In genomic region chr1:237393632-237394031, GRCh38 we compare ENCODE assay signal across 28 cellular contexts.
"Had no signal": no experiment of that assay in that cellular context is flagged by ENCODE, and none has a peak within 500 bp of the region (broad histone marks: within the 10 kb centered on the region; RNA-seq: fewer than 3 reads in every experiment).

No MANE protein-coding gene starts in this region.

- H3K27me3 ChIP-seq: MG63, SJCRH30 had no signal

- H3K4me3 ChIP-seq: MG63, PC-9, SJCRH30, SK-N-MC had no signal

- H3K9me3 ChIP-seq: MG63, SJCRH30 had no signal

- ATAC-seq: activated naive CD8-positive, alpha-beta T cell treated with anti-CD3 and anti-CD28 coated beads, Interleukin-2, amount 50 U/mL, for 24 hours; activated T-cell treated with anti-CD3 and anti-CD28 coated beads, Interleukin-2, amount 50 U/mL, for 4 hours had no signal

- H3K36me3 ChIP-seq: MG63, SJCRH30 had no signal

- H3K4me1 ChIP-seq: SJCRH30 had no signal

- H3K27ac ChIP-seq: PC-9, RWPE1, SJCRH30, SK-N-MC had no signal

- DNase-seq: activated B cell treated with CpG ODN at 0.5 μM for 24 hours; activated CD4-positive, alpha-beta memory T cell treated with anti-CD3 and anti-CD28 coated beads for 36 hours; activated CD4-positive, alpha-beta T cell treated with anti-CD3 and anti-CD28 coated beads for 4 hours; activated CD4-positive, alpha-beta T cell treated with anti-CD3 and anti-CD28 coated beads, Interleukin-2, amount 50 U/mL, for 1 hour; activated CD4-positive, CD25-positive, alpha-beta regulatory T cell treated with anti-CD3 and anti-CD28 coated beads, Interleukin-2, amount 50 U/mL, for 72 hours; activated CD8-positive, alpha-beta memory T cell treated with anti-CD3 and anti-CD28 coated beads, Interleukin-2, amount 50 U/mL, for 4 hours; activated effector memory CD4-positive, alpha-beta T cell treated with Interleukin-2 at 50 U/mL for 16 hours; activated naive CD4-positive, alpha-beta T cell treated with anti-CD3 and anti-CD28 coated beads, Interleukin-2, amount 10 ng/mL, durations not matched to agents 7 days and 5 days; activated naive CD8-positive, alpha-beta T cell treated with anti-CD3 and anti-CD28 coated beads, Interleukin-2, amount 50 U/mL, for 24 hours; activated T-cell treated with anti-CD3 and anti-CD28 coated beads for 4 hours; activated T-cell treated with anti-CD3 and anti-CD28 coated beads, Interleukin-2, amount 50 U/mL, for 4 hours; cerebellar nuclear complex; Kasumi-1; KG1; MG63; NCI-H1048; NCI-H1105 treated with DMSO at 0.1 percent for 48 hours; NCI-H1436; NCI-H1694; NCI-H1930; NCI-H2081 treated with DMSO at 0.1 percent for 48 hours; NCI-H226; NCI-H446 treated with DMSO at 0.1 percent for 48 hours; PC-9; SHP77; SJCRH30 had no signal
